In the genomic region with DNA sequence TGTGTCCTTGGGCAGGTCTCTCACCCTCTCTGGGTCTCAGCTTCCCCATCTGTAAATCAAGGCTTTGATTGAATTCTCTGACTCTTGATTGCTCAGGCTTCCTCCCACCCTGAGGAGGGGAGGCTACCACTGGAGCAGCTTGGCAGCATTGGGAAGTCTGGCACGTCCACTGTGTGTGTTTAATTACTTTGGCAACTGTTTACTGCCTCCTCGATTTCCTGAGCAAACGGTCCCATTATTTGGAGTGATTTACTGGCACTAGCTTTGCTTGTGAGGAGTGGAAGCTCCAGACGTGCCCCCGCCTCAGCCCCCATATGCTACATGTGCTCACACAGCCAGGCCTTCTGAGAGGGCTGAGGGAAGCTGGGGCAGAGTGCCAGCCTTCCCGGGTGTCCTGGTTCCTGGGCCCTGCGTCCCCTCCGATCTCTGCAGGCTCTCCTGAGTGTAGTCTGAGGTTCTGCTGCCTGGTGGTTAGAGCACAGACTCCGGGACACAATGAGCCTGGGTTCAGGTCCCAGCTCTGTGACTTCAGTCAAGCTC, we compare ENCODE assay signal across 24 cellular contexts.
DNase-seq lines count a peak whose midpoint lies in the region; ATAC-seq and TF ChIP-seq lines count a peak whose summit lies in the region.
"Had no signal": no experiment of that assay in that cellular context is flagged by ENCODE, and none has a peak within 500 bp of the region (broad histone marks: within the 10 kb centered on the region; RNA-seq: fewer than 3 reads in every experiment).

No MANE protein-coding gene starts in this region.

- H3K27ac ChIP-seq in sigmoid colon, result no peak overlapping the region
- no peak overlapping the region for H3K27ac ChIP-seq in foreskin keratinocyte
- H3K27ac ChIP-seq in CD8-positive, alpha-beta T cell (ENCODE audit: low read depth, low read length), result no peak overlapping the region
- H3K27ac ChIP-seq: brain microvascular endothelial cell, SJSA1, tibial nerve had no signal

- H3K27me3 Mint-ChIP-seq in CD8-positive, alpha-beta T cell (ENCODE audit: low read depth), result peaks cover 3% of the 10 kb centered on the region
- H3K27me3 Mint-ChIP-seq: activated CD4-positive, alpha-beta T cell treated with anti-CD3 and anti-CD28 coated beads, Interleukin-2, amount 10 ng/mL, durations not matched to agents 7 days and 5 days had no signal

- H3K27ac Mint-ChIP-seq in CD8-positive, alpha-beta T cell, result no peak overlapping the region
- H3K27ac Mint-ChIP-seq: activated CD4-positive, alpha-beta T cell treated with anti-CD3 and anti-CD28 coated beads, Interleukin-2, amount 10 ng/mL, durations not matched to agents 7 days and 5 days; activated naive CD8-positive, alpha-beta T cell treated with anti-CD3 and anti-CD28 coated beads, Interleukin-2, amount 50 U/mL, for 24 hours; CD4-positive, alpha-beta memory T cell; T-helper 1 cell treated with Interleukin-12 subunit alpha and Interleukin-12 subunit beta and Interleukin-4 antibody, amounts not matched to agents 30 μg/mL and 1 μg/mL, for 36 hours had no signal

- intact Hi-C loops in sigmoid colon (cut with DNase I), result no loop called here
- intact Hi-C loops in CD8-positive, alpha-beta T cell (cut with DNase I, micrococcal nuclease), result no loop called here

- CTCF ChIA-PET in CD8-positive, alpha-beta T cell (lab: Charles Lee), result no interaction called here

- WGBS in sigmoid colon, 2 donors, result 43 to 53% methylated on average over 9 of the region's 9 CpGs

- H3K36me3 ChIP-seq in MG63, result no peaks in the 10 kb centered on the region
- no peaks in the 10 kb centered on the region for H3K36me3 ChIP-seq in sigmoid colon
- no peaks in the 10 kb centered on the region for H3K36me3 ChIP-seq in CD8-positive, alpha-beta T cell (ENCODE audit: insufficient read depth, low read length)
- H3K36me3 ChIP-seq: brain microvascular endothelial cell, SJSA1, tibial nerve had no signal

- H3K4me3 ChIP-seq in MG63 (no peak overlapping the region), sigmoid colon (no peak overlapping the region)
- H3K4me3 ChIP-seq in CD8-positive, alpha-beta T cell (ENCODE audit: low read depth, low read length), result no peak overlapping the region
- H3K4me3 ChIP-seq: SJSA1, smooth muscle cell, tibial nerve had no signal

- no peaks in the 10 kb centered on the region for H3K4me1 Mint-ChIP-seq in CD8-positive, alpha-beta T cell (ENCODE audit: low read depth)
- H3K4me1 Mint-ChIP-seq: activated CD4-positive, alpha-beta T cell treated with anti-CD3 and anti-CD28 coated beads, Interleukin-2, amount 10 ng/mL, durations not matched to agents 7 days and 5 days; activated naive CD8-positive, alpha-beta T cell treated with anti-CD3 and anti-CD28 coated beads, Interleukin-2, amount 50 U/mL, for 24 hours; CD4-positive, alpha-beta memory T cell had no signal

- no peaks in the 10 kb centered on the region for H3K36me3 Mint-ChIP-seq in CD8-positive, alpha-beta T cell
- H3K36me3 Mint-ChIP-seq: CD4-positive, alpha-beta memory T cell had no signal

- no peaks in the 10 kb centered on the region; the same call in 1 of the 2 replicates for H3K27me3 ChIP-seq in MG63
- H3K27me3 ChIP-seq in sigmoid colon, result no peaks in the 10 kb centered on the region
- peaks cover 3% of the 10 kb centered on the region for H3K27me3 ChIP-seq in foreskin keratinocyte
- no peaks in the 10 kb centered on the region for H3K27me3 ChIP-seq in CD8-positive, alpha-beta T cell (ENCODE audit: insufficient read depth, low read length)
- H3K27me3 ChIP-seq: brain microvascular endothelial cell, SJSA1, tibial nerve had no signal

- no peaks in the 10 kb centered on the region for H3K9me3 ChIP-seq in MG63
- no peaks in the 10 kb centered on the region for H3K9me3 ChIP-seq in sigmoid colon
- H3K9me3 ChIP-seq in CD8-positive, alpha-beta T cell (ENCODE audit: low read length), result no peaks in the 10 kb centered on the region
- H3K9me3 ChIP-seq: SJSA1, tibial nerve had no signal

- no peak overlapping the region for H3K4me3 Mint-ChIP-seq in CD8-positive, alpha-beta T cell
- H3K4me3 Mint-ChIP-seq: activated CD4-positive, alpha-beta T cell treated with anti-CD3 and anti-CD28 coated beads, Interleukin-2, amount 10 ng/mL, durations not matched to agents 7 days and 5 days; activated naive CD8-positive, alpha-beta T cell treated with anti-CD3 and anti-CD28 coated beads, Interleukin-2, amount 50 U/mL, for 24 hours; CD4-positive, alpha-beta memory T cell; T-helper 1 cell treated with Interleukin-12 subunit alpha and Interleukin-12 subunit beta and Interleukin-4 antibody, amounts not matched to agents 30 μg/mL and 1 μg/mL, for 36 hours had no signal

- H3K4me1 ChIP-seq in sigmoid colon, result no peaks in the 10 kb centered on the region
- H3K4me1 ChIP-seq in foreskin keratinocyte, result no peaks in the 10 kb centered on the region
- H3K4me1 ChIP-seq in CD8-positive, alpha-beta T cell (ENCODE audit: insufficient read depth, low read length), result no peaks in the 10 kb centered on the region
- H3K4me1 ChIP-seq: SJSA1, tibial nerve had no signal

- DNase-seq in MG63, result peak; percentile 27
- DNase-seq in NCI-H2081 treated with DMSO at 0.1 percent for 48 hours (lab: John Stamatoyannopoulos, UW), result peak; percentile 52
- peak; percentile 52 for DNase-seq in astrocyte of the hippocampus (ENCODE audit: low read depth, low spot score)
- DNase-seq in sigmoid colon, result peak; percentile 58
- DNase-seq in foreskin keratinocyte, result no peak
- DNase-seq in T1000 (lab: John Stamatoyannopoulos, UW), result no peak
- DNase-seq in hypothalamus (lab: John Stamatoyannopoulos, UW), result no peak
- DNase-seq in CD8-positive, alpha-beta T cell, result no peak
- DNase-seq: activated CD4-positive, alpha-beta T cell treated with anti-CD3 and anti-CD28 coated beads, Interleukin-2, amount 10 ng/mL, durations not matched to agents 7 days and 5 days; activated gamma-delta T cell; activated naive CD8-positive, alpha-beta T cell treated with anti-CD3 and anti-CD28 coated beads, Interleukin-2, amount 50 U/mL, for 24 hours; brain microvascular endothelial cell; CD4-positive, alpha-beta memory T cell; DND-41; H7; Kasumi-1; mesenchymal stem cell; NCI-H226; stimulated activated CD4-positive, alpha-beta T cell treated with anti-CD3 and anti-CD28 coated beads, Interleukin-4, amount 100 ng/mL, for 1 hour; stimulated activated naive CD4-positive, alpha-beta T cell treated with Interleukin-2 at 50 U/mL for 16 hours had no signal

- no peak for TF ChIP-seq EP300 in sigmoid colon (IDR thresholded peaks at IDR 0.05)

- POLR2A ChIA-PET in CD8-positive, alpha-beta T cell (lab: Charles Lee), result no interaction called here

- ATAC-seq in foreskin keratinocyte, result no peak
- ATAC-seq in CD8-positive, alpha-beta T cell, result no peak
- ATAC-seq: activated naive CD8-positive, alpha-beta T cell treated with anti-CD3 and anti-CD28 coated beads, Interleukin-2, amount 50 U/mL, for 24 hours had no signal

- no peak for TF ChIP-seq POLR2A in sigmoid colon (IDR thresholded peaks at IDR 0.05)

- no peaks in the 10 kb centered on the region for H3K9me3 Mint-ChIP-seq in CD8-positive, alpha-beta T cell
- H3K9me3 Mint-ChIP-seq: activated CD4-positive, alpha-beta T cell treated with anti-CD3 and anti-CD28 coated beads, Interleukin-2, amount 10 ng/mL, durations not matched to agents 7 days and 5 days; activated naive CD8-positive, alpha-beta T cell treated with anti-CD3 and anti-CD28 coated beads, Interleukin-2, amount 50 U/mL, for 24 hours; T-helper 1 cell treated with Interleukin-12 subunit alpha and Interleukin-12 subunit beta and Interleukin-4 antibody, amounts not matched to agents 30 μg/mL and 1 μg/mL, for 36 hours had no signal

- TF ChIP-seq CTCF in sigmoid colon (IDR thresholded peaks at IDR 0.05) (no peak), foreskin keratinocyte (conservative IDR thresholded peaks at IDR 0.05) (no peak)
- no peak for TF ChIP-seq CTCF in CD8-positive, alpha-beta T cell (IDR thresholded peaks at IDR 0.05)

Comparison
In these comparisons a context has a peak if more than half of its experiments do, and no peak if none do; other contexts are left out.
1. DNase-seq: peak in MG63 (single experiment), NCI-H2081 treated with DMSO at 0.1 percent for 48 hours (single experiment), astrocyte of the hippocampus (single experiment) and sigmoid colon (single experiment); none in foreskin keratinocyte (0 of 2), T1000 (single experiment), hypothalamus (0 of 51) and CD8-positive, alpha-beta T cell (0 of 7).